30 cellular contexts compared by ENCODE assay signal in genomic region chr13:35731471-35731870, GRCh38.
"Had no signal": no experiment of that assay in that cellular context is flagged by ENCODE, and none has a peak within 500 bp of the region (broad histone marks: within the 10 kb centered on the region; RNA-seq: fewer than 3 reads in every experiment).

No MANE protein-coding gene starts in this region.

- ATAC-seq: left colon; left lung; mucosa of descending colon; naive thymus-derived CD4-positive, alpha-beta T cell; natural killer cell treated with Interleukin-12 subunit alpha and Interleukin-12 subunit beta and Interleukin-15 and Interleukin-18, amount 100 ng/mL, for 72 hours; psoas muscle; right lobe of liver; stimulated activated memory B cell treated with anti-CD40 and anti-IgM and Interleukin-4, amounts not matched to agents 10 μg/mL and 1 μg/mL and 100 μg/mL, for 72 hours; stimulated activated naive CD8-positive, alpha-beta T cell treated with anti-CD3 and anti-CD28 coated beads, Interleukin-15, amount 100 ng/mL, for 72 hours had no signal

- H3K36me3 Mint-ChIP-seq: immature natural killer cell; memory B cell; naive thymus-derived CD4-positive, alpha-beta T cell; natural killer cell treated with Interleukin-12 subunit alpha and Interleukin-12 subunit beta and Interleukin-15 and Interleukin-18, amount 100 ng/mL, for 72 hours; stimulated activated memory B cell treated with anti-CD40 and anti-IgM and Interleukin-4, amounts not matched to agents 10 μg/mL and 1 μg/mL and 100 μg/mL, for 72 hours had no signal

- H3K4me2 ChIP-seq: smooth muscle cell had no signal

- H3K9me3 ChIP-seq: left lung, mucosa of descending colon, psoas muscle, right lobe of liver, suprapubic skin, thoracic aorta, tibial artery, uterus had no signal

- H2AFZ ChIP-seq: parathyroid adenoma had no signal

- H3K27me3 ChIP-seq: left lung, right lobe of liver, suprapubic skin, tibial artery, uterus had no signal

- H3K36me3 ChIP-seq: left lung, right lobe of liver, suprapubic skin, thoracic aorta, tibial artery, uterus had no signal

- FAIRE-seq: islet of Langerhans, kidney had no signal

- H3K4me1 ChIP-seq: left lung, parathyroid adenoma, right lobe of liver, suprapubic skin, tibial artery, uterus had no signal

- H3K4me1 Mint-ChIP-seq: memory B cell; naive thymus-derived CD4-positive, alpha-beta T cell; stimulated activated memory B cell treated with anti-CD40 and anti-IgM and Interleukin-4, amounts not matched to agents 10 μg/mL and 1 μg/mL and 100 μg/mL, for 72 hours had no signal

- H3K4me3 Mint-ChIP-seq: immature natural killer cell; memory B cell; naive thymus-derived CD4-positive, alpha-beta T cell; natural killer cell treated with Interleukin-12 subunit alpha and Interleukin-12 subunit beta and Interleukin-15 and Interleukin-18, amount 100 ng/mL, for 72 hours; stimulated activated memory B cell treated with anti-CD40 and anti-IgM and Interleukin-4, amounts not matched to agents 10 μg/mL and 1 μg/mL and 100 μg/mL, for 72 hours; stimulated activated naive CD8-positive, alpha-beta T cell treated with anti-CD3 and anti-CD28 coated beads, Interleukin-15, amount 100 ng/mL, for 72 hours had no signal

- H3K79me2 ChIP-seq: parathyroid adenoma had no signal

- H3K9ac ChIP-seq: parathyroid adenoma had no signal

- DNase-seq: head of caudate nucleus; hypothalamus; immature natural killer cell; kidney; left colon; left lung; midbrain; mucosa of descending colon; naive thymus-derived CD4-positive, alpha-beta T cell; nucleus accumbens; psoas muscle; right lobe of liver; stimulated activated CD4-positive, alpha-beta T cell treated with anti-CD3 and anti-CD28 coated beads, Interleukin-1b, Interleukin-23, amount 100 ng/mL, for 48 hours; stimulated activated CD4-positive, alpha-beta T cell treated with anti-CD3 and anti-CD28 coated beads, Interleukin-2, amount 100 ng/mL, for 48 hours; stimulated activated CD4-positive, alpha-beta T cell treated with anti-CD3 and anti-CD28 coated beads, Interleukin-4, amount 100 ng/mL, for 4 hours; stimulated activated CD8-positive, alpha-beta memory T cell treated with anti-CD3 and anti-CD28 coated beads, Interleukin-4, amount 100 ng/mL, for 48 hours; stimulated activated naive CD4-positive, alpha-beta T cell treated with Interleukin-2 at 50 U/mL for 16 hours; stimulated activated naive CD8-positive, alpha-beta T cell treated with anti-CD3 and anti-CD28 coated beads, Interleukin-15, amount 100 ng/mL, for 72 hours; tibial artery; trophoblast cell; uterus had no signal

- H3K27ac ChIP-seq: left lung, parathyroid adenoma, psoas muscle, right lobe of liver, suprapubic skin, thoracic aorta, tibial artery, uterus had no signal

- H3K9me3 Mint-ChIP-seq: natural killer cell treated with Interleukin-12 subunit alpha and Interleukin-12 subunit beta and Interleukin-15 and Interleukin-18, amount 100 ng/mL, for 72 hours; stimulated activated memory B cell treated with anti-CD40 and anti-IgM and Interleukin-4, amounts not matched to agents 10 μg/mL and 1 μg/mL and 100 μg/mL, for 72 hours had no signal

- H3K27me3 Mint-ChIP-seq: natural killer cell treated with Interleukin-12 subunit alpha and Interleukin-12 subunit beta and Interleukin-15 and Interleukin-18, amount 100 ng/mL, for 72 hours; stimulated activated memory B cell treated with anti-CD40 and anti-IgM and Interleukin-4, amounts not matched to agents 10 μg/mL and 1 μg/mL and 100 μg/mL, for 72 hours; stimulated activated naive CD8-positive, alpha-beta T cell treated with anti-CD3 and anti-CD28 coated beads, Interleukin-15, amount 100 ng/mL, for 72 hours had no signal

- H3K27ac Mint-ChIP-seq: immature natural killer cell; memory B cell; naive thymus-derived CD4-positive, alpha-beta T cell; natural killer cell treated with Interleukin-12 subunit alpha and Interleukin-12 subunit beta and Interleukin-15 and Interleukin-18, amount 100 ng/mL, for 72 hours; stimulated activated memory B cell treated with anti-CD40 and anti-IgM and Interleukin-4, amounts not matched to agents 10 μg/mL and 1 μg/mL and 100 μg/mL, for 72 hours had no signal

- H3K4me3 ChIP-seq: left lung, lung, mucosa of descending colon, psoas muscle, right lobe of liver, smooth muscle cell, suprapubic skin, thoracic aorta, tibial artery, uterus had no signal
